Comparison of ENCODE assay signal across 8 cellular contexts in genomic region chr11:62879554-62879953, GRCh38. TPM values are rescaled to one million over a fixed set of nuclear protein-coding genes. Genes with fewer than 3 reads are reported as not detected.
DNase-seq lines count a peak whose midpoint lies in the region; ATAC-seq and TF ChIP-seq lines count a peak whose summit lies in the region.

No MANE protein-coding gene starts in this region.

- 0 to 3% methylated on average over 3 of the region's 3 CpGs for WGBS in aorta, 2 donors

- H3K27ac ChIP-seq in muscle layer of colon (ENCODE audit: low read depth, low read length) (peak overlapping the region; percentile 100), aorta (ENCODE audit: low read depth in 1 of 2, low read length in 2 of 2) (peak overlapping the region; percentile 68 to 98)

- TF ChIP-seq CTCF in choroid plexus epithelial cell (conservative IDR thresholded peaks at IDR 0.05; ENCODE audit: low read depth, low read length) = no peak

- POLR2A ChIA-PET in HEK293T (lab: Yijun Ruan, JAX) = interaction anchor here (1.0 to 8.1 kb wide), 9 partner anchors 10 to 207 kb away, joined by 3 to 110 read pairs (median 4); partner anchors contain the start of genes LBHD1, TMEM179B, UQCC3 and WDR74

- no peak for ATAC-seq in stimulated activated naive CD8-positive, alpha-beta T cell treated with anti-CD3 and anti-CD28 coated beads, Interleukin-15, Interleukin-2, amounts not matched to agents 100 U/mL and 50 U/mL, for 24 hours
- ATAC-seq in aorta (ENCODE audit: low FRiP score) = no peak

- intact Hi-C loops in aorta (cut with DNase I) = no loop called here

- peak overlapping the region; percentile 100 for H3K27ac Mint-ChIP-seq in stimulated activated naive CD8-positive, alpha-beta T cell treated with anti-CD3 and anti-CD28 coated beads, Interleukin-15, Interleukin-2, amounts not matched to agents 100 ng/mL and 50 ng/mL, for 24 hours

- peaks cover 46% of the 10 kb centered on the region for H3K4me1 Mint-ChIP-seq in stimulated activated naive CD8-positive, alpha-beta T cell treated with anti-CD3 and anti-CD28 coated beads, Interleukin-15, Interleukin-2, amounts not matched to agents 100 ng/mL and 50 ng/mL, for 24 hours (ENCODE audit: low read depth)

- H3K9ac ChIP-seq in muscle layer of colon (ENCODE audit: low read length) = peak overlapping the region; percentile 93

- H3K4me3 ChIP-seq in choroid plexus epithelial cell (ENCODE audit: low read depth, low read length) = peak overlapping the region; percentile 100
- H3K4me3 ChIP-seq in muscle layer of colon (ENCODE audit: low read depth in 1 of 2, low read length in 2 of 2) = peak overlapping the region in 1 of 2 donors; percentile 80
- H3K4me3 ChIP-seq in aorta (ENCODE audit: low read length in 2 of 2) = no peak overlapping the region

- no peaks in the 10 kb centered on the region for H3K9me3 ChIP-seq in muscle layer of colon (ENCODE audit: low read length)
- H3K9me3 ChIP-seq in aorta (ENCODE audit: control insufficient read depth, low read length) = no peaks in the 10 kb centered on the region

- H3K9me3 Mint-ChIP-seq in stimulated activated naive CD8-positive, alpha-beta T cell treated with anti-CD3 and anti-CD28 coated beads, Interleukin-15, Interleukin-2, amounts not matched to agents 100 ng/mL and 50 ng/mL, for 24 hours = no peaks in the 10 kb centered on the region

- CTCF ChIA-PET in HEK293T (lab: Yijun Ruan, JAX) = interaction anchor here (0.7 kb wide), 1 partner anchor 93 kb away, joined by 3 read pairs; no protein-coding TSS in a partner anchor

- H3K36me3 Mint-ChIP-seq in stimulated activated naive CD8-positive, alpha-beta T cell treated with anti-CD3 and anti-CD28 coated beads, Interleukin-15, Interleukin-2, amounts not matched to agents 100 ng/mL and 50 ng/mL, for 24 hours (ENCODE audit: low read depth) = peaks cover 61% of the 10 kb centered on the region

- H3K27me3 Mint-ChIP-seq in stimulated activated naive CD8-positive, alpha-beta T cell treated with anti-CD3 and anti-CD28 coated beads, Interleukin-15, Interleukin-2, amounts not matched to agents 100 ng/mL and 50 ng/mL, for 24 hours = no peaks in the 10 kb centered on the region

- peak overlapping the region; percentile 100 for H3K4me3 Mint-ChIP-seq in stimulated activated naive CD8-positive, alpha-beta T cell treated with anti-CD3 and anti-CD28 coated beads, Interleukin-15, Interleukin-2, amounts not matched to agents 100 ng/mL and 50 ng/mL, for 24 hours

- H3K27me3 ChIP-seq in muscle layer of colon (ENCODE audit: control insufficient read depth in 1 of 2, insufficient read depth in 2 of 2, low read length in 2 of 2) (no peaks in the 10 kb centered on the region), aorta (ENCODE audit: control insufficient read depth in 1 of 2, insufficient read depth in 2 of 2, low read length in 1 of 2) (no peaks in the 10 kb centered on the region)

- H3K4me1 ChIP-seq in muscle layer of colon (ENCODE audit: insufficient read depth, low read length) = peaks cover 38% of the 10 kb centered on the region
- peaks cover 0 to 9% of the 10 kb centered on the region in 2 donors for H3K4me1 ChIP-seq in aorta (ENCODE audit: control insufficient read depth in 1 of 2, insufficient read depth in 2 of 2, low read length in 2 of 2)

- H3K36me3 ChIP-seq in muscle layer of colon (ENCODE audit: insufficient read depth, low read length) (peaks cover 19% of the 10 kb centered on the region), aorta (ENCODE audit: control insufficient read depth in 1 of 2, insufficient read depth in 2 of 2, low read length in 1 of 2) (peaks cover 0 to 2% of the 10 kb centered on the region in 2 donors)

- DNase-seq in stimulated activated naive CD8-positive, alpha-beta T cell treated with anti-CD3 and anti-CD28 coated beads, Interleukin-15, Interleukin-2, amounts not matched to agents 100 U/mL and 50 U/mL, for 24 hours = no peak
- DNase-seq in choroid plexus epithelial cell (ENCODE audit: low read depth) (peak; percentile 48), aorta (no peak), HEK293T (ENCODE audit: extremely low spot score) (no peak)
- DNase-seq in activated effector memory CD4-positive, alpha-beta T cell treated with anti-CD3 and anti-CD28 coated beads, Interleukin-2, amount 50 U/mL, for 16 hours = no peak
- no peak for DNase-seq in stimulated activated naive CD4-positive, alpha-beta T cell treated with Interleukin-2 at 50 U/mL for 16 hours (lab: John Stamatoyannopoulos, UW)

TF ChIP-seq in HEK293T, 16 proteins besides CTCF, POLR2A, EP300 and RAD21:
- TF ChIP-seq FOXM1 (IDR thresholded peaks at IDR 0.05; ENCODE audit: borderline replicate concordance) = no peak

RNA-seq across cellular contexts. Expression of gene SLC3A2, which starts 1.1 kb away (rescaled TPM):
- total RNA-seq in aorta = 100 to 1,000 TPM in 1 of 2 donors, 10 to 100 TPM in 1; 98.6 to 107 TPM
- 10 to 100 TPM; 31.8 to 74.8 TPM for polyA plus RNA-seq in aorta

RNA-seq across cellular contexts. Expression of gene WDR74, which starts 40.2 kb away (rescaled TPM):
- total RNA-seq in aorta = 10 to 100 TPM; 35.4 to 42.9 TPM
- 10 to 100 TPM; 13.5 to 53.9 TPM for polyA plus RNA-seq in aorta

RNA-seq across cellular contexts. Expression of gene CHRM1, which starts 41.6 kb away (rescaled TPM):
- total RNA-seq in aorta = not detected
- not detected for polyA plus RNA-seq in aorta

RNA-seq across cellular contexts. Expression of gene TEX54, which starts 46.9 kb away (rescaled TPM):
- total RNA-seq in aorta = not detected
- polyA plus RNA-seq in aorta = 1 to 10 TPM in 1 of 2 donors, not detected in 1; 5.5 TPM

RNA-seq across cellular contexts. Expression of gene STX5, which starts 47.7 kb away (rescaled TPM):
- total RNA-seq in aorta = 10 to 100 TPM; 42.6 to 46.4 TPM
- polyA plus RNA-seq in aorta = 10 to 100 TPM; 19.2 to 44.0 TPM
